In genomic region chr1:30904962-30905335, GRCh38 we compare ENCODE assay signal across 20 cellular contexts. TPM values are rescaled to one million over a fixed set of nuclear protein-coding genes. Genes with fewer than 3 reads are reported as not detected.
DNase-seq lines count a peak whose midpoint lies in the region; ATAC-seq and TF ChIP-seq lines count a peak whose summit lies in the region.
"Had no signal": no experiment of that assay in that cellular context is flagged by ENCODE, and none has a peak within 500 bp of the region (broad histone marks: within the 10 kb centered on the region; RNA-seq: fewer than 3 reads in every experiment).

No MANE protein-coding gene starts in this region.

- H3K9ac ChIP-seq in muscle layer of colon (ENCODE audit: low read length): no peak overlapping the region
- H3K9ac ChIP-seq: KMS-11 had no signal

- no peaks in the 10 kb centered on the region for H3K9me3 ChIP-seq in muscle layer of colon (ENCODE audit: low read length)
- H3K9me3 ChIP-seq in spleen: no peaks in the 10 kb centered on the region
- H3K9me3 ChIP-seq: HAP-1, MG63 had no signal

- H3K9me2 ChIP-seq in GM23338 (ENCODE audit: insufficient read depth): no peaks in the 10 kb centered on the region

- WGBS in spleen, 5 donors: 81 to 93% (median 88%) methylated on average over 1 of the region's 1 CpG

- peaks cover 3% of the 10 kb centered on the region for H3K79me2 ChIP-seq in GM23338 (replicated peaks; ENCODE audit: insufficient read depth)

- ATAC-seq in GM23338 (no peak), GM21717 (IDR thresholded peaks at IDR 0.05; ENCODE audit: unreplicated experiment) (no peak)
- ATAC-seq: CD8-positive, alpha-beta T cell; Right ventricle myocardium inferior had no signal

- H3K27ac ChIP-seq in GM23338 (ENCODE audit: low read depth) (no peak overlapping the region), muscle layer of colon (ENCODE audit: low read depth, low read length) (peak overlapping the region; percentile 58), spleen (peak overlapping the region in 4 of 8 donors; percentile 18 to 84 (median 78))
- H3K27ac ChIP-seq: KMS-11, PC-9 had no signal

- no peak overlapping the region for H3K4me3 Mint-ChIP-seq in GM23338
- H3K4me3 Mint-ChIP-seq in brain: peak overlapping the region in 2 of 5 experiments; percentile 11 to 39

- peaks cover 24% of the 10 kb centered on the region for H3K27me3 Mint-ChIP-seq in GM23338 (ENCODE audit: insufficient read depth, low read depth, poor library complexity)
- H3K27me3 Mint-ChIP-seq in brain: peaks cover 21% of the 10 kb centered on the region

- no peak overlapping the region for H3K4me3 ChIP-seq in GM23338
- H3K4me3 ChIP-seq in muscle layer of colon (ENCODE audit: low read depth in 1 of 2, low read length in 2 of 2): no peak overlapping the region
- H3K4me3 ChIP-seq in spleen: peak overlapping the region in 1 of 8 donors; percentile 27
- H3K4me3 ChIP-seq: HAP-1, MG63, PC-9 had no signal

- H3K27ac Mint-ChIP-seq in GM23338 (0 out of 2 replicates have a peak overlapping the region, but pooled peaks have one; percentile 38), brain (peak overlapping the region in 4 of 5 experiments; percentile 17 to 92 (median 58))
- H3K27ac Mint-ChIP-seq: CD8-positive, alpha-beta T cell had no signal

- no peak for TF ChIP-seq POLR2A in spleen (IDR thresholded peaks at IDR 0.05)

- TF ChIP-seq CTCF in GM23338 (conservative IDR thresholded peaks at IDR 0.05; ENCODE audit: low read depth in 2 of 2): no peak
- TF ChIP-seq CTCF in brain (conservative IDR thresholded peaks at IDR 0.05): no peak
- no peak for TF ChIP-seq CTCF in spleen (IDR thresholded peaks at IDR 0.05 in 8 of 11, conservative IDR thresholded peaks at IDR 0.05 in 3 of 11)

- 0 out of 2 replicates have a peak overlapping the region, but pooled peaks have one; percentile 26 for H3K4me2 ChIP-seq in GM23338
- H3K4me2 ChIP-seq: KMS-11, PC-9 had no signal

- peaks cover 18% of the 10 kb centered on the region; the same call in 1 of the 2 replicates for H3F3A ChIP-seq in GM23338 (replicated peaks; ENCODE audit: low read depth)

- intact Hi-C loops in spleen (cut with DNase I; ENCODE audit: low total_unique reads): no loop called here

- H3K36me3 ChIP-seq in GM23338 (ENCODE audit: insufficient read depth) (no peaks in the 10 kb centered on the region), muscle layer of colon (ENCODE audit: insufficient read depth, low read length) (no peaks in the 10 kb centered on the region), spleen (peaks cover 0 to 5% (median 0%) of the 10 kb centered on the region in 6 donors)
- H3K36me3 ChIP-seq: HAP-1, MG63 had no signal

- peaks cover 18% of the 10 kb centered on the region for H3K27me3 ChIP-seq in GM23338 (ENCODE audit: insufficient read depth)
- no peaks in the 10 kb centered on the region for H3K27me3 ChIP-seq in muscle layer of colon (ENCODE audit: control insufficient read depth in 1 of 2, insufficient read depth in 2 of 2, low read length in 2 of 2)
- peaks cover 0 to 42% (median 14%) of the 10 kb centered on the region in 7 donors for H3K27me3 ChIP-seq in spleen (replicated peaks in 1 of 7)
- H3K27me3 ChIP-seq: MG63 had no signal

- H4K20me1 ChIP-seq in GM23338 (replicated peaks; ENCODE audit: insufficient read depth): peaks cover 4% of the 10 kb centered on the region; the same call in 1 of the 2 replicates

- DNase-seq in GM23338 (ENCODE audit: low spot score) (no peak), spleen (peak; percentile 35), NCI-H2196 treated with DMSO at 0.1 percent for 48 hours (lab: John Stamatoyannopoulos, UW; ENCODE audit: unreplicated experiment) (no peak), LoVo (ENCODE audit: low spot score) (no peak), NCI-H2107 (lab: John Stamatoyannopoulos, UW) (no peak)
- DNase-seq: CD8-positive, alpha-beta T cell; DMS79; MG63; NCI-H1092 treated with DMSO at 0.1 percent for 48 hours; NCI-H1694; NCI-H2171; NCI-H446 treated with DMSO at 0.1 percent for 48 hours; NCI-H774; PC-9 had no signal

- H3K9me3 Mint-ChIP-seq in GM23338 (no peaks in the 10 kb centered on the region), brain (peaks cover 0 to 2% (median 0%) of the 10 kb centered on the region in 5 experiments)
- H3K9me3 Mint-ChIP-seq: CD8-positive, alpha-beta T cell had no signal

- H3K4me1 Mint-ChIP-seq in GM23338 (peaks cover 60% of the 10 kb centered on the region), brain (peaks cover 80% of the 10 kb centered on the region)

- peaks cover 42% of the 10 kb centered on the region for H3K4me1 ChIP-seq in GM23338 (ENCODE audit: insufficient read depth)
- H3K4me1 ChIP-seq in muscle layer of colon (ENCODE audit: insufficient read depth, low read length): peaks cover 75% of the 10 kb centered on the region
- H3K4me1 ChIP-seq in spleen: peaks cover 18 to 91% (median 67%) of the 10 kb centered on the region in 6 donors

- H2AFZ ChIP-seq in GM23338: no peak overlapping the region
- H2AFZ ChIP-seq: PC-9 had no signal

- no peaks in the 10 kb centered on the region; the same call in 2 of the 3 replicates for H3K36me3 Mint-ChIP-seq in GM23338 (ENCODE audit: low read depth)
- no peaks in the 10 kb centered on the region for H3K36me3 Mint-ChIP-seq in brain
- H3K36me3 Mint-ChIP-seq: CD8-positive, alpha-beta T cell had no signal

TF ChIP-seq in GM23338, 12 proteins besides CTCF, POLR2A, EP300 and RAD21 (continues in another document):
- no peak for TF ChIP-seq ZNF114 (CRISPR knock-in tag; IDR thresholded peaks at IDR 0.05)
- no peak for TF ChIP-seq JUNB (IDR thresholded peaks at IDR 0.05; ENCODE audit: unreplicated experiment)
- TF ChIP-seq ZNF331 (CRISPR knock-in tag; IDR thresholded peaks at IDR 0.05; ENCODE audit: low read depth): no peak
- TF ChIP-seq REST (IDR thresholded peaks at IDR 0.05; ENCODE audit: unreplicated experiment): no peak
- no peak for TF ChIP-seq EZH2phosphoT487 (IDR thresholded peaks at IDR 0.05; ENCODE audit: unreplicated experiment)
- no peak for TF ChIP-seq NANOG (IDR thresholded peaks at IDR 0.05; ENCODE audit: borderline replicate concordance)
- TF ChIP-seq EZH2 (IDR thresholded peaks at IDR 0.05; ENCODE audit: low read depth, unreplicated experiment): no peak
- TF ChIP-seq ETS1 (IDR thresholded peaks at IDR 0.05): no peak
- no peak for TF ChIP-seq CREB1 (CRISPR knock-in tag; IDR thresholded peaks at IDR 0.05; ENCODE audit: low read depth)
- no peak for TF ChIP-seq STAT1 (IDR thresholded peaks at IDR 0.05; ENCODE audit: unreplicated experiment)

RNA-seq across cellular contexts. Expression of gene SDC3, which starts 3.6 kb away (rescaled TPM):
- 22.4 and 29.7 TPM in 2 replicates for total RNA-seq in GM23338 (2014; rRNA removed; shearing (Covaris generic))
- 5.2 and 5.8 TPM in 2 replicates for polyA plus RNA-seq in GM23338 (2016; fragmentation: Nextera tagmentation; extraction: Ambion mirVana)
- polyA plus RNA-seq in brain (ENCODE audit: insufficient read depth, low read depth, low replicate concordance): 117 TPM
- total RNA-seq in spleen: 100 to 1,000 TPM; 134 to 347 (median 175) TPM
- 10 to 100 TPM in 2 of 3 donors, 1 to 10 TPM in 1; 8.0 to 43.5 (median 14.5) TPM for polyA plus RNA-seq in spleen
- total RNA-seq: CD8-positive, alpha-beta T cell had no signal
